In the genomic region with DNA sequence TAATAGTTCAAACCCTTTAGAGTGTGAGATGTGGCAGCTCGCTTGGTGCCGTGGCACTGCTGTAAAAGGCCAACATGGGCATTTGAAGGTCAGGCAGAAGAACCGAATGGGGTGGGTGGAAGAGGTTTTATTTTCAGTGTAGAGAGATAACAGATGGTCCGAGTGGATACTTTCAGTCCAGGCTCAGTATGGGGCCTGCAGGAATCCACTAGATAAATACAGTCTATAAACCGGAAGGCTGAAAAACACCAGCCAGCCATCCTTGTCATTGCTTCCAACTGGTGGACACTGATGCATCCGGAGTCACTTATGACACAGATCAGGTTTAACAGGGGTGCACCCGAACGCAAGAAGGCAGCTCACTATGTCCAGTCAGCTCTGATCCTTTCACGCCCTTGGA, we compare ENCODE assay signal across 15 cellular contexts. TPM values are rescaled to one million over a fixed set of nuclear protein-coding genes. Genes with fewer than 3 reads are reported as not detected.
DNase-seq lines count a peak whose midpoint lies in the region; ATAC-seq and TF ChIP-seq lines count a peak whose summit lies in the region.
"Had no signal": no experiment of that assay in that cellular context is flagged by ENCODE, and none has a peak within 500 bp of the region (broad histone marks: within the 10 kb centered on the region; RNA-seq: fewer than 3 reads in every experiment).

No MANE protein-coding gene starts in this region.

- TF ChIP-seq CTCF in WTC11 (IDR thresholded peaks at IDR 0.05) = no peak
- no peak for TF ChIP-seq CTCF in BE2C (IDR thresholded peaks at IDR 0.05; ENCODE audit: low read depth, low read length)

- no peaks in the 10 kb centered on the region for H3K27me3 Mint-ChIP-seq in WTC11 (ENCODE audit: low read depth)

- CTCF ChIA-PET in WTC11 (lab: Charles Lee) = interaction anchor here (0.6 kb wide), 1 partner anchor 51 kb away, joined by 4 read pairs; no protein-coding TSS in a partner anchor

- in situ Hi-C loops in G401 (cut with HindIII; ENCODE audit: low sequenced_read_pairs) = no loop called here

- DNase-seq in G401 (ENCODE audit: low spot score) = peak; percentile 78
- no peak for DNase-seq in WTC11 (ENCODE audit: low spot score)
- DNase-seq in cerebellum (ENCODE audit: low spot score) = peak; percentile 46
- no peak for DNase-seq in stimulated activated effector memory CD8-positive, alpha-beta T cell treated with anti-CD3 and anti-CD28 coated beads, Interleukin-12 subunit alpha, Interleukin-12 subunit beta, amount 100 ng/mL, for 72 hours (ENCODE audit: low spot score in 2 of 2)
- DNase-seq in BE2C = no peak
- DNase-seq in iPS-NIHi7 (ENCODE audit: extremely low spot score) = no peak
- no peak for DNase-seq in cardiac septum (ENCODE audit: low spot score)
- DNase-seq: Calu3, DMS 273 treated with DMSO at 0.1 percent for 48 hours, HCEC 1CT, HFFc6 had no signal

- no peaks in the 10 kb centered on the region for H3K9me3 Mint-ChIP-seq in WTC11
- no peaks in the 10 kb centered on the region for H3K9me3 Mint-ChIP-seq in stimulated activated effector memory CD8-positive, alpha-beta T cell treated with anti-CD3 and anti-CD28 coated beads, Interleukin-12 subunit alpha, Interleukin-12 subunit beta, amount 100 ng/mL, for 72 hours
- H3K9me3 Mint-ChIP-seq: HFFc6 had no signal

- 0 out of 2 replicates have a peak overlapping the region, but pooled peaks have one; percentile 46 for H3K27ac Mint-ChIP-seq in WTC11
- peak overlapping the region; percentile 11 for H3K27ac Mint-ChIP-seq in stimulated activated effector memory CD8-positive, alpha-beta T cell treated with anti-CD3 and anti-CD28 coated beads, Interleukin-12 subunit alpha, Interleukin-12 subunit beta, amount 100 ng/mL, for 72 hours
- H3K27ac Mint-ChIP-seq: HFFc6 had no signal

- H3K4me3 Mint-ChIP-seq in WTC11 = no peak overlapping the region
- H3K4me3 Mint-ChIP-seq in stimulated activated effector memory CD8-positive, alpha-beta T cell treated with anti-CD3 and anti-CD28 coated beads, Interleukin-12 subunit alpha, Interleukin-12 subunit beta, amount 100 ng/mL, for 72 hours = no peak overlapping the region
- H3K4me3 Mint-ChIP-seq: HFFc6 had no signal

- POLR2A ChIA-PET in WTC11 (lab: Charles Lee) = no interaction called here

- H3K36me3 ChIP-seq in BE2C = no peaks in the 10 kb centered on the region

- no peaks in the 10 kb centered on the region for H3K4me1 ChIP-seq in BE2C
- H3K4me1 ChIP-seq: A549, BLaER1 had no signal

- no peak for ATAC-seq in WTC11
- no peak for ATAC-seq in stimulated activated effector memory CD8-positive, alpha-beta T cell treated with anti-CD3 and anti-CD28 coated beads, Interleukin-12 subunit alpha, Interleukin-12 subunit beta, amount 100 ng/mL, for 72 hours
- ATAC-seq: A549, GM12878, HepG2 had no signal

- no peaks in the 10 kb centered on the region for H3K27me3 ChIP-seq in BE2C
- H3K27me3 ChIP-seq: BLaER1 had no signal

- peaks cover 40% of the 10 kb centered on the region for H3K36me3 Mint-ChIP-seq in WTC11
- H3K36me3 Mint-ChIP-seq in stimulated activated effector memory CD8-positive, alpha-beta T cell treated with anti-CD3 and anti-CD28 coated beads, Interleukin-12 subunit alpha, Interleukin-12 subunit beta, amount 100 ng/mL, for 72 hours = peaks cover 56% of the 10 kb centered on the region

- H3K4me3 ChIP-seq in BE2C (ENCODE audit: low read depth, low read length) = no peak overlapping the region
- H3K4me3 ChIP-seq: A549, BLaER1, GM12878 had no signal

- H3K9me3 ChIP-seq in BE2C = no peaks in the 10 kb centered on the region
- H3K9me3 ChIP-seq: A549, BLaER1 had no signal

- H3K4me1 Mint-ChIP-seq in WTC11 = no peaks in the 10 kb centered on the region
- no peaks in the 10 kb centered on the region for H3K4me1 Mint-ChIP-seq in stimulated activated effector memory CD8-positive, alpha-beta T cell treated with anti-CD3 and anti-CD28 coated beads, Interleukin-12 subunit alpha, Interleukin-12 subunit beta, amount 100 ng/mL, for 72 hours

- intact Hi-C loops in cardiac septum (cut with DNase I) = no loop called here

TF ChIP-seq in WTC11, 78 proteins besides CTCF, POLR2A, EP300 and RAD21:
- TF ChIP-seq, protein P1, sequence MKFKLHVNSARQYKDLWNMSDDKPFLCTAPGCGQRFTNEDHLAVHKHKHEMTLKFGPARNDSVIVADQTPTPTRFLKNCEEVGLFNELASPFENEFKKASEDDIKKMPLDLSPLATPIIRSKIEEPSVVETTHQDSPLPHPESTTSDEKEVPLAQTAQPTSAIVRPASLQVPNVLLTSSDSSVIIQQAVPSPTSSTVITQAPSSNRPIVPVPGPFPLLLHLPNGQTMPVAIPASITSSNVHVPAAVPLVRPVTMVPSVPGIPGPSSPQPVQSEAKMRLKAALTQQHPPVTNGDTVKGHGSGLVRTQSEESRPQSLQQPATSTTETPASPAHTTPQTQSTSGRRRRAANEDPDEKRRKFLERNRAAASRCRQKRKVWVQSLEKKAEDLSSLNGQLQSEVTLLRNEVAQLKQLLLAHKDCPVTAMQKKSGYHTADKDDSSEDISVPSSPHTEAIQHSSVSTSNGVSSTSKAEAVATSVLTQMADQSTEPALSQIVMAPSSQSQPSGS (CRISPR knock-in tag; IDR thresholded peaks at IDR 0.05; ENCODE audit: borderline replicate concordance, low read depth) = no peak
- no peak for TF ChIP-seq JAZF1 (CRISPR knock-in tag; IDR thresholded peaks at IDR 0.05)
- TF ChIP-seq GABPB1 (CRISPR knock-in tag; IDR thresholded peaks at IDR 0.05) = no peak
- TF ChIP-seq ZBTB21 (CRISPR knock-in tag; IDR thresholded peaks at IDR 0.05; ENCODE audit: borderline replicate concordance) = no peak
- TF ChIP-seq, protein P2, sequence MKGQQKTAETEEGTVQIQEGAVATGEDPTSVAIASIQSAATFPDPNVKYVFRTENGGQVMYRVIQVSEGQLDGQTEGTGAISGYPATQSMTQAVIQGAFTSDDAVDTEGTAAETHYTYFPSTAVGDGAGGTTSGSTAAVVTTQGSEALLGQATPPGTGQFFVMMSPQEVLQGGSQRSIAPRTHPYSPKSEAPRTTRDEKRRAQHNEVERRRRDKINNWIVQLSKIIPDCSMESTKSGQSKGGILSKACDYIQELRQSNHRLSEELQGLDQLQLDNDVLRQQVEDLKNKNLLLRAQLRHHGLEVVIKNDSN (CRISPR knock-in tag; IDR thresholded peaks at IDR 0.05) = no peak
- TF ChIP-seq, protein P3, sequence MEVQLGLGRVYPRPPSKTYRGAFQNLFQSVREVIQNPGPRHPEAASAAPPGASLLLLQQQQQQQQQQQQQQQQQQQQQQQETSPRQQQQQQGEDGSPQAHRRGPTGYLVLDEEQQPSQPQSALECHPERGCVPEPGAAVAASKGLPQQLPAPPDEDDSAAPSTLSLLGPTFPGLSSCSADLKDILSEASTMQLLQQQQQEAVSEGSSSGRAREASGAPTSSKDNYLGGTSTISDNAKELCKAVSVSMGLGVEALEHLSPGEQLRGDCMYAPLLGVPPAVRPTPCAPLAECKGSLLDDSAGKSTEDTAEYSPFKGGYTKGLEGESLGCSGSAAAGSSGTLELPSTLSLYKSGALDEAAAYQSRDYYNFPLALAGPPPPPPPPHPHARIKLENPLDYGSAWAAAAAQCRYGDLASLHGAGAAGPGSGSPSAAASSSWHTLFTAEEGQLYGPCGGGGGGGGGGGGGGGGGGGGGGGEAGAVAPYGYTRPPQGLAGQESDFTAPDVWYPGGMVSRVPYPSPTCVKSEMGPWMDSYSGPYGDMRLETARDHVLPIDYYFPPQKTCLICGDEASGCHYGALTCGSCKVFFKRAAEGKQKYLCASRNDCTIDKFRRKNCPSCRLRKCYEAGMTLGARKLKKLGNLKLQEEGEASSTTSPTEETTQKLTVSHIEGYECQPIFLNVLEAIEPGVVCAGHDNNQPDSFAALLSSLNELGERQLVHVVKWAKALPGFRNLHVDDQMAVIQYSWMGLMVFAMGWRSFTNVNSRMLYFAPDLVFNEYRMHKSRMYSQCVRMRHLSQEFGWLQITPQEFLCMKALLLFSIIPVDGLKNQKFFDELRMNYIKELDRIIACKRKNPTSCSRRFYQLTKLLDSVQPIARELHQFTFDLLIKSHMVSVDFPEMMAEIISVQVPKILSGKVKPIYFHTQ (CRISPR knock-in tag; IDR thresholded peaks at IDR 0.05) = no peak
- TF ChIP-seq, protein P4, sequence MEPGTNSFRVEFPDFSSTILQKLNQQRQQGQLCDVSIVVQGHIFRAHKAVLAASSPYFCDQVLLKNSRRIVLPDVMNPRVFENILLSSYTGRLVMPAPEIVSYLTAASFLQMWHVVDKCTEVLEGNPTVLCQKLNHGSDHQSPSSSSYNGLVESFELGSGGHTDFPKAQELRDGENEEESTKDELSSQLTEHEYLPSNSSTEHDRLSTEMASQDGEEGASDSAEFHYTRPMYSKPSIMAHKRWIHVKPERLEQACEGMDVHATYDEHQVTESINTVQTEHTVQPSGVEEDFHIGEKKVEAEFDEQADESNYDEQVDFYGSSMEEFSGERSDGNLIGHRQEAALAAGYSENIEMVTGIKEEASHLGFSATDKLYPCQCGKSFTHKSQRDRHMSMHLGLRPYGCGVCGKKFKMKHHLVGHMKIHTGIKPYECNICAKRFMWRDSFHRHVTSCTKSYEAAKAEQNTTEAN (CRISPR knock-in tag; IDR thresholded peaks at IDR 0.05) = no peak
- TF ChIP-seq TEAD1 (CRISPR knock-in tag; IDR thresholded peaks at IDR 0.05) = no peak
- no peak for TF ChIP-seq ZNF317 (CRISPR knock-in tag; IDR thresholded peaks at IDR 0.05; ENCODE audit: borderline replicate concordance, low read depth)
- no peak for TF ChIP-seq SMAD4 (CRISPR knock-in tag; IDR thresholded peaks at IDR 0.05)
TF ChIP-seq in WTC11: peak in this region for 0.

RNA-seq across cellular contexts. Expression of a gene that starts 55.7 kb away (rescaled TPM):
- 8.5 and 15.5 TPM in 2 replicates for total RNA-seq in G401 (2014; rRNA removed; shearing (Covaris generic))
- total RNA-seq in WTC11 (2021) (17.9 to 18.1 TPM (median 18.1 TPM) in 3 replicates), cerebellum (12.9 TPM), cardiac septum (11.8 TPM)
- polyA plus RNA-seq in BE2C (2012; ENCODE audit: insufficient read depth, insufficient read length, low read depth) = 14.5 TPM

Comparison
In these comparisons a context has a peak if more than half of its experiments do, and no peak if none do; other contexts are left out.
1. DNase-seq: peak in G401 (single experiment) and cerebellum (single experiment); none in WTC11 (single experiment), stimulated activated effector memory CD8-positive, alpha-beta T cell treated with anti-CD3 and anti-CD28 coated beads, Interleukin-12 subunit alpha, Interleukin-12 subunit beta, amount 100 ng/mL, for 72 hours (0 of 2), BE2C (single experiment), iPS-NIHi7 (single experiment) and cardiac septum (single experiment).